Comparison of ENCODE assay signal across 8 cellular contexts in the genomic region with DNA sequence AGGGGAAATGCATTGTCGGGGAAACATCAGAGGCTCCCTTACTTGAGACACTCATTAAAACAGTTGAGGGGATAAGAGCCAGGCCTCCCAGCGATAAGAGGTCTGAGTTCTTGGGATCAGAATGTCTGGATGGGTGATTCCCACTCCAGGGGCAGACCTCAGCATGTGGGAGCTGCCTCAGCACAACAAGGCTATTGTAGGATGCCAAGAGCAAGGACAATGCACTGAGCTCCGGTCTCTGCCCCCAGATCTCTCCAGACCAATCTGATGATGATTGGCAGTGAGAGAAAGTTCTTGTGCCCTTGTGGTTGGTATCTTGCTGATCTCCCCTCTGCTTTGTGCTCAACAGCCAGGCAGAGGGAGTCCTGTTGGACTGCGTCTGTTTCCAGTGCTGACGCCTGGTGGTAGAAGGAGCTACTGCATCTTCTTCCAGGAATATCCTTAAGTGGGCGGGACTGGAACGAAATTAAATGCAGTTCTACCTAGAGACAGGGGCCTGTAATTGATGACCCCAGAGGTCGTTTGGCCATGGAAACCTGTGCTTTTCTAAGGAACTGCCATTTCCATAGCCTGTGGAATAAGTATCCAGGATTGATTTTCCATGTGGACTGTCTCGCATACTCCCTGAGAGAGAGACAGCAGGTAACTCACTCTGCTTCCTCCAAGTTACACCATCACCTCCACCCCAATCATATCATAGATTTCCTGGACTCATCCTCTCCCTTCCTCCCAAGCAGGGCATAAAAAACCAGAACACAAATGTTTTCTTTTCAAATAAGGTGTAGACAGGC. TPM values are rescaled to one million over a fixed set of nuclear protein-coding genes. Genes with fewer than 3 reads are reported as not detected.
DNase-seq lines count a peak whose midpoint lies in the region; ATAC-seq and TF ChIP-seq lines count a peak whose summit lies in the region.

No MANE protein-coding gene starts in this region.

- H3K4me3 ChIP-seq in testis = no peak overlapping the region

- intact Hi-C loops in testis (cut with DNase I; ENCODE audit: low total_unique reads) = no loop called here

- peaks cover 9% of the 10 kb centered on the region for H3K4me1 ChIP-seq in testis

- no peaks in the 10 kb centered on the region for H3K36me3 Mint-ChIP-seq in activated CD4-positive, alpha-beta T cell treated with anti-CD3 and anti-CD28 coated beads, Interleukin-2, amount 10 ng/mL, durations not matched to agents 7 days and 5 days (ENCODE audit: low read depth)
- H3K36me3 Mint-ChIP-seq in endothelial cell (ENCODE audit: low read depth, unreplicated experiment) = peaks cover 6% of the 10 kb centered on the region

- no peaks in the 10 kb centered on the region for H3K4me1 Mint-ChIP-seq in activated CD4-positive, alpha-beta T cell treated with anti-CD3 and anti-CD28 coated beads, Interleukin-2, amount 10 ng/mL, durations not matched to agents 7 days and 5 days
- H3K4me1 Mint-ChIP-seq in endothelial cell (ENCODE audit: unreplicated experiment) = peaks cover 33% of the 10 kb centered on the region

- no peak for TF ChIP-seq POLR2A in testis (IDR thresholded peaks at IDR 0.05)

- DNase-seq in Ammon's horn (ENCODE audit: low spot score) (peak; percentile 88), NCI-H2196 treated with DMSO at 0.1 percent for 48 hours (lab: John Stamatoyannopoulos, UW; ENCODE audit: unreplicated experiment) (peak; percentile 4), endothelial cell (ENCODE audit: low spot score) (peak; percentile 87), myocyte (ENCODE audit: low read depth) (peak; percentile 87), testis (peak; percentile 92)
- peak; percentile 56 for DNase-seq in activated CD4-positive, alpha-beta T cell treated with anti-CD3 and anti-CD28 coated beads, Interleukin-2, amount 10 ng/mL, durations not matched to agents 7 days and 5 days

- WGBS in testis, 2 donors = 35 to 36% methylated on average over 8 to 9 of the region's 9 CpGs

- TF ChIP-seq CTCF in endothelial cell (IDR thresholded peaks at IDR 0.05; ENCODE audit: unreplicated experiment) (peak; percentile 93), testis (IDR thresholded peaks at IDR 0.05) (peak; percentile 87 to 94 (median 88))

- peak; percentile 66 for ATAC-seq in GM18517 (IDR thresholded peaks at IDR 0.05; ENCODE audit: unreplicated experiment)
- ATAC-seq in HG03066 (IDR thresholded peaks at IDR 0.05; ENCODE audit: low read depth, unreplicated experiment) = peak; percentile 80

- no peaks in the 10 kb centered on the region for H3K9me3 Mint-ChIP-seq in activated CD4-positive, alpha-beta T cell treated with anti-CD3 and anti-CD28 coated beads, Interleukin-2, amount 10 ng/mL, durations not matched to agents 7 days and 5 days
- H3K9me3 Mint-ChIP-seq in endothelial cell (ENCODE audit: unreplicated experiment) = no peaks in the 10 kb centered on the region

- H3K4me3 Mint-ChIP-seq in activated CD4-positive, alpha-beta T cell treated with anti-CD3 and anti-CD28 coated beads, Interleukin-2, amount 10 ng/mL, durations not matched to agents 7 days and 5 days = no peak overlapping the region
- peak overlapping the region; percentile 52 for H3K4me3 Mint-ChIP-seq in endothelial cell (ENCODE audit: unreplicated experiment)

- POLR2A ChIA-PET in activated CD4-positive, alpha-beta T cell treated with anti-CD3 and anti-CD28 coated beads, Interleukin-2, amount 10 ng/mL, durations not matched to agents 7 days and 5 days (lab: Charles Lee) = no interaction called here

- H3K27ac ChIP-seq in testis = no peak overlapping the region

- CTCF ChIA-PET in activated CD4-positive, alpha-beta T cell treated with anti-CD3 and anti-CD28 coated beads, Interleukin-2, amount 10 ng/mL, durations not matched to agents 7 days and 5 days (lab: Charles Lee) = interaction anchor here (1.3 to 1.4 kb wide), 2 partner anchors 10 to 66 kb away, joined by 3 to 4 read pairs; no protein-coding TSS in a partner anchor

- H3K9me3 ChIP-seq in testis = no peaks in the 10 kb centered on the region

- H3K27ac Mint-ChIP-seq in activated CD4-positive, alpha-beta T cell treated with anti-CD3 and anti-CD28 coated beads, Interleukin-2, amount 10 ng/mL, durations not matched to agents 7 days and 5 days = no peak overlapping the region
- H3K27ac Mint-ChIP-seq in endothelial cell (ENCODE audit: unreplicated experiment) = no peak overlapping the region

- H3K36me3 ChIP-seq in testis (ENCODE audit: low read depth, missing control alignments) = no peaks in the 10 kb centered on the region

- H3K27me3 Mint-ChIP-seq in activated CD4-positive, alpha-beta T cell treated with anti-CD3 and anti-CD28 coated beads, Interleukin-2, amount 10 ng/mL, durations not matched to agents 7 days and 5 days = peaks cover 11% of the 10 kb centered on the region
- H3K27me3 Mint-ChIP-seq in endothelial cell (ENCODE audit: unreplicated experiment) = peaks cover 16% of the 10 kb centered on the region

- no peaks in the 10 kb centered on the region for H3K27me3 ChIP-seq in testis

RNA-seq across cellular contexts. Expression of gene ACKR1, which starts 6.7 kb away (rescaled TPM):
- not detected for total RNA-seq in activated CD4-positive, alpha-beta T cell treated with anti-CD3 and anti-CD28 coated beads, Interleukin-2, amount 10 ng/mL, durations not matched to agents 7 days and 5 days
- total RNA-seq in endothelial cell (ENCODE audit: unreplicated experiment) (0.23 TPM), myocyte (0.78 TPM in 1 of 2 replicates, not detected in the other), testis (10 to 100 TPM; 14.9 to 16.6 TPM)
- polyA plus RNA-seq in myocyte (2012) = 0.19 TPM
- polyA plus RNA-seq in testis (ENCODE audit: insufficient read depth, low read depth, low replicate concordance) = 26.9 TPM

RNA-seq across cellular contexts. Expression of gene CADM3, which starts 26.5 kb away (rescaled TPM):
- total RNA-seq in activated CD4-positive, alpha-beta T cell treated with anti-CD3 and anti-CD28 coated beads, Interleukin-2, amount 10 ng/mL, durations not matched to agents 7 days and 5 days = not detected
- total RNA-seq in endothelial cell (ENCODE audit: unreplicated experiment) (4.0 TPM), myocyte (1.4 and 2.5 TPM in 2 replicates), testis (1 to 10 TPM; 5.7 to 6.4 TPM)
- polyA plus RNA-seq in myocyte (2012) = 8.0 TPM
- 13.4 TPM for polyA plus RNA-seq in testis (ENCODE audit: insufficient read depth, low read depth, low replicate concordance)

Comparison
In these comparisons a context has a peak if more than half of its experiments do, and no peak if none do; other contexts are left out.
1. DNase-seq: peak in every context shown above with its lines; median percentile 92 in testis; 88 in Ammon's horn; 87 in endothelial cell; 87 in myocyte; 56 in activated CD4-positive, alpha-beta T cell treated with anti-CD3 and anti-CD28 coated beads, Interleukin-2, amount 10 ng/mL, durations not matched to agents 7 days and 5 days; 4 in NCI-H2196 treated with DMSO at 0.1 percent for 48 hours.